8 cellular contexts compared by ENCODE assay signal in the genomic region with DNA sequence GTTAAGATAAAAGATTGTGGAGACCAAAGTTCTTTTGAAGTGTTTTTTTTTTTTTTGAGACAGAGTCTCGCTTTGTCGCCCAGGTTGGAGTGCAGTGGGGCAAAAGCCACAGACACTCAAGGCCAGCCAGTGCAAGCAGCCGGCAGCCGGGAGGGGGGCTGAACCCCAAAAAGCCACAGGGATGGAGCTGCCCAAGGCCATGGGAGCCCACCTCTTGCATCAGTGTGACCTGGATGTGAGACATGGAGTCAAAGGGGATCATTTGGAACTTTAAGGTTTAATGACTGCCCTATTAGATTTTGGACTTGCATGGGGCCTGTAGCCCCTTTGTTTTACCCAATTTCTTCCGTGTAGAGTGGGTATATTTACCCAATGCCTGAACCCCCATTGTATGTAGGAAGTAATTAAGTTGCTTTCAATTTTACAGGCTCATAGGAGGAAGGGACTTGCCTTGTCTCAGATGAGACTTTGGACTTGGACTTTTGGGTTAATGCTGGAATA. TPM values are rescaled to one million over a fixed set of nuclear protein-coding genes. Genes with fewer than 3 reads are reported as not detected.
DNase-seq lines count a peak whose midpoint lies in the region; ATAC-seq and TF ChIP-seq lines count a peak whose summit lies in the region.
"Not testable (repeated sequence)": the region's sequence is repeated elsewhere in the genome, so short reads cannot be mapped to it uniquely, and the experiment has no call there.

No MANE protein-coding gene starts in this region.

- H3K4me1 ChIP-seq in ascending aorta (peaks cover 6 to 19% of the 10 kb centered on the region in 2 donors), esophagus squamous epithelium (peaks cover 8 to 41% (median 23%) of the 10 kb centered on the region in 3 donors), left lung (peaks cover 7 to 56% of the 10 kb centered on the region in 2 donors), mucosa of stomach (ENCODE audit: control insufficient read depth, insufficient read depth, low read length) (peaks cover 10% of the 10 kb centered on the region), stomach (peaks cover 14 to 55% (median 36%) of the 10 kb centered on the region in 4 donors), uterus (peaks cover 20 to 25% of the 10 kb centered on the region in 2 donors)

- not testable (repeated sequence) for TF ChIP-seq POLR2A in esophagus squamous epithelium (IDR thresholded peaks at IDR 0.05); stomach (IDR thresholded peaks at IDR 0.05); uterus (IDR thresholded peaks at IDR 0.05)

- H3K36me3 Mint-ChIP-seq in T-helper 1 cell treated with Interleukin-12 subunit alpha and Interleukin-12 subunit beta and Interleukin-4 antibody, amounts not matched to agents 30 μg/mL and 1 μg/mL, for 36 hours (ENCODE audit: low read depth); osteocyte (ENCODE audit: unreplicated experiment): not testable (repeated sequence)

- H3K27me3 Mint-ChIP-seq in T-helper 1 cell treated with Interleukin-12 subunit alpha and Interleukin-12 subunit beta and Interleukin-4 antibody, amounts not matched to agents 30 μg/mL and 1 μg/mL, for 36 hours (ENCODE audit: low read depth); osteocyte (ENCODE audit: unreplicated experiment): not testable (repeated sequence)

- ATAC-seq in left lung: not testable (repeated sequence)

- H3K4me1 Mint-ChIP-seq in T-helper 1 cell treated with Interleukin-12 subunit alpha and Interleukin-12 subunit beta and Interleukin-4 antibody, amounts not matched to agents 30 μg/mL and 1 μg/mL, for 36 hours (ENCODE audit: low read depth): peaks cover 22% of the 10 kb centered on the region
- peaks cover 21% of the 10 kb centered on the region for H3K4me1 Mint-ChIP-seq in osteocyte (ENCODE audit: unreplicated experiment)

- peak overlapping the region; percentile 10 to 42 for H3K27ac ChIP-seq in ascending aorta
- peak overlapping the region in 3 of 4 donors; percentile 7 to 82 (median 78) for H3K27ac ChIP-seq in esophagus squamous epithelium
- peak overlapping the region; percentile 48 to 69 for H3K27ac ChIP-seq in left lung
- H3K27ac ChIP-seq in stomach: peak overlapping the region in 4 of 5 donors; percentile 15 to 75 (median 60)
- H3K27ac ChIP-seq in uterus: peak overlapping the region; percentile 82 to 97

- WGBS in esophagus squamous epithelium, 2 donors: 83 to 84% methylated on average over 3 to 5 of the region's 5 CpGs
- 28 to 59% (median 44%) methylated on average over 5 of the region's 5 CpGs for WGBS in stomach, 5 donors

- not testable (repeated sequence) for H3K9me3 Mint-ChIP-seq in T-helper 1 cell treated with Interleukin-12 subunit alpha and Interleukin-12 subunit beta and Interleukin-4 antibody, amounts not matched to agents 30 μg/mL and 1 μg/mL, for 36 hours; osteocyte (ENCODE audit: unreplicated experiment)

- H3K27ac Mint-ChIP-seq in T-helper 1 cell treated with Interleukin-12 subunit alpha and Interleukin-12 subunit beta and Interleukin-4 antibody, amounts not matched to agents 30 μg/mL and 1 μg/mL, for 36 hours: peak overlapping the region; percentile 1
- peak overlapping the region; percentile 46 for H3K27ac Mint-ChIP-seq in osteocyte (ENCODE audit: unreplicated experiment)

- H3K9ac ChIP-seq in mucosa of stomach (ENCODE audit: low read length): peak overlapping the region; percentile 8

- not testable (repeated sequence) for H3K9me3 ChIP-seq in ascending aorta; esophagus squamous epithelium; left lung; mucosa of stomach (ENCODE audit: control insufficient read depth, low read length); stomach; uterus

- DNase-seq in ascending aorta (ENCODE audit: low spot score in 2 of 2); esophagus squamous epithelium (lab: John Stamatoyannopoulos, UW); left lung; osteocyte (ENCODE audit: extremely low spot score, unreplicated experiment); stomach; uterus: not testable (repeated sequence)

- not testable (repeated sequence) for TF ChIP-seq EP300 in stomach (IDR thresholded peaks at IDR 0.05)

- not testable (repeated sequence) for H3K4me3 Mint-ChIP-seq in T-helper 1 cell treated with Interleukin-12 subunit alpha and Interleukin-12 subunit beta and Interleukin-4 antibody, amounts not matched to agents 30 μg/mL and 1 μg/mL, for 36 hours; osteocyte (ENCODE audit: unreplicated experiment)

- H3K4me3 ChIP-seq in ascending aorta; esophagus squamous epithelium; left lung; mucosa of stomach (ENCODE audit: low read length); stomach; uterus: not testable (repeated sequence)

- H3K36me3 ChIP-seq in ascending aorta; esophagus squamous epithelium; left lung; mucosa of stomach (ENCODE audit: control insufficient read depth, insufficient read depth, low read length); stomach; uterus: not testable (repeated sequence)

- not testable (repeated sequence) for H3K27me3 ChIP-seq in ascending aorta; esophagus squamous epithelium; left lung; mucosa of stomach (ENCODE audit: control insufficient read depth, insufficient read depth, low read length); stomach; uterus

- intact Hi-C loops in ascending aorta (cut with DNase I); esophagus squamous epithelium (cut with DNase I); left lung (cut with DNase I); stomach (cut with DNase I; ENCODE audit: low total_unique reads); uterus (cut with DNase I; ENCODE audit: low total_unique reads): not testable (repeated sequence)

- not testable (repeated sequence) for TF ChIP-seq CTCF in ascending aorta (IDR thresholded peaks at IDR 0.05); esophagus squamous epithelium (IDR thresholded peaks at IDR 0.05); left lung (IDR thresholded peaks at IDR 0.05); osteocyte (IDR thresholded peaks at IDR 0.05); stomach (IDR thresholded peaks at IDR 0.05); uterus (IDR thresholded peaks at IDR 0.05)

RNA-seq across cellular contexts. Expression of a gene that starts 29.4 kb away (rescaled TPM):
- total RNA-seq in ascending aorta (176 TPM), esophagus squamous epithelium (10 to 100 TPM; 27.3 to 39.2 (median 32.8) TPM), left lung (100 to 1,000 TPM in 1 of 2 donors, 10 to 100 TPM in 1; 84.7 to 151 TPM), osteocyte (82.9 and 90.5 TPM in 2 replicates), stomach (100 to 1,000 TPM in 1 of 5 donors, 10 to 100 TPM in 3, 1 to 10 TPM in 1; 3.2 to 106 (median 60.1) TPM), uterus (100 to 1,000 TPM in 1 of 4 donors, 10 to 100 TPM in 3; 38.2 to 128 (median 42.6) TPM)
- 10 to 100 TPM; 17.0 to 39.5 (median 30.2) TPM for polyA plus RNA-seq in stomach

Comparison
In these comparisons a context has a peak if more than half of its experiments do, and no peak if none do; other contexts are left out.
1. H3K27ac ChIP-seq: peak in every context shown above with its lines; median percentile 90 in uterus; 78 in esophagus squamous epithelium; 60 in stomach; 58 in left lung; 26 in ascending aorta.